1 cellular context compared by ENCODE assay signal in the genomic region with DNA sequence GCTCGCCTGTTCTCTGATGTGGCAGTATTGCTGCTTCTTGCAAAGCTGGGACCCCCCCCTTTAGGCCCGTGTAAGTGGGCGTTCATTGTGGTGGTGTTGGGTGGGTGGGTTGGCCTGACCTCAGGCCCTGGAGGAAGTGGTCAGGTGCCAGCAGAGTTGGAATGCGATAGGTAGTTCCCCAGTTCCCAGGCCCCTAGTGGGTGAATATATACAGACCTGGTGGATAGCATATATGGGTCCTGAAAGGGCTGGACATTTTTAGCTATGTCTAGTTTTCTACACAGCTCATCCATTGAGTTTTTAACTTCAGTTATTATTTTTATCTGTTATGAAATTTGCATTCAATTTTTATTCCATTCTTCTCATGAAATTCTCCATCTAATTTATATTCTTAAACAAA.
TF ChIP-seq lines count a peak whose summit lies in the region.

No MANE protein-coding gene starts in this region.

TF ChIP-seq in HepG2, 621 proteins besides CTCF, POLR2A, EP300 and RAD21 (continued from another document):
- TF ChIP-seq, protein P1, sequence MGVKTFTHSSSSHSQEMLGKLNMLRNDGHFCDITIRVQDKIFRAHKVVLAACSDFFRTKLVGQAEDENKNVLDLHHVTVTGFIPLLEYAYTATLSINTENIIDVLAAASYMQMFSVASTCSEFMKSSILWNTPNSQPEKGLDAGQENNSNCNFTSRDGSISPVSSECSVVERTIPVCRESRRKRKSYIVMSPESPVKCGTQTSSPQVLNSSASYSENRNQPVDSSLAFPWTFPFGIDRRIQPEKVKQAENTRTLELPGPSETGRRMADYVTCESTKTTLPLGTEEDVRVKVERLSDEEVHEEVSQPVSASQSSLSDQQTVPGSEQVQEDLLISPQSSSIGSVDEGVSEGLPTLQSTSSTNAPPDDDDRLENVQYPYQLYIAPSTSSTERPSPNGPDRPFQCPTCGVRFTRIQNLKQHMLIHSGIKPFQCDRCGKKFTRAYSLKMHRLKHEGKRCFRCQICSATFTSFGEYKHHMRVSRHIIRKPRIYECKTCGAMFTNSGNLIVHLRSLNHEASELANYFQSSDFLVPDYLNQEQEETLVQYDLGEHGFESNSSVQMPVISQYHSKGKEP (CRISPR knock-in tag; IDR thresholded peaks at IDR 0.05) = no peak
- TF ChIP-seq CHD4 (IDR thresholded peaks at IDR 0.05; ENCODE audit: borderline replicate concordance, low read length) (no peak), BHLHE40 (IDR thresholded peaks at IDR 0.05; ENCODE audit: low read length) (no peak), THAP8 (CRISPR knock-in tag; IDR thresholded peaks at IDR 0.05; ENCODE audit: borderline replicate concordance) (no peak), IRX3 (CRISPR knock-in tag; IDR thresholded peaks at IDR 0.05; ENCODE audit: borderline replicate concordance, low read depth) (no peak), SNAI1 (CRISPR knock-in tag; IDR thresholded peaks at IDR 0.05; ENCODE audit: borderline replicate concordance) (no peak)
TF ChIP-seq in HepG2: peak in this region for 0.
